8 cellular contexts compared by ENCODE assay signal in the genomic region with DNA sequence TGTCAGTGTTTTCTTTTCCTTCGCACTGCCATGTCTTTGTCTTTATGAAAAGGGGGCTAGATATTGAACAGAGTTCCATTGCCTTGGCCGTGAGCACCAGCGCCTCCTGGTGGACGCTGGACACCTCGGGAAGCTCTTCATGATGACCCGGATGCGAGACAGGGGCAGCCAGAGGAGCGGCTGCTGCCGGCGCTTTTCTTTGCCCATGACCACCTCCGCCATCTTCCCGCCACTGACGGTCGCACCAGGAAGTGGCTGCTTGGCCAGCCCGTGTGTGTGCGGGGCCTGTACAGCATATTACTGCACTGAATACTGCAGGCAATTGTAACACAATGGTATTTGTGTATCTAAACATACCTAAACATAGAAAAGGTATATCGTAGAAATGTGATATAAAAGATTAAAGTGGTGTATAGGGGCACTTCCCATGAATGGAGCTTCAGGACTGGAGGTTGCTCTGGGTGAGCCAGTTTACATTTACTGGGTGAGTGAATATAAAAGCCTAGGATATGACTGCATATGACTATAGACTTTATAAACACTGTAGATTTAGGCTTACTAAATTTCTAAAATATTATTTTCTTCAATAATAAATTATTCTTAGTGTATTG. TPM values are rescaled to one million over a fixed set of nuclear protein-coding genes. Genes with fewer than 3 reads are reported as not detected.
DNase-seq lines count a peak whose midpoint lies in the region; ATAC-seq and TF ChIP-seq lines count a peak whose summit lies in the region.

No MANE protein-coding gene starts in this region.

- no peaks in the 10 kb centered on the region for H3K36me3 Mint-ChIP-seq in Calu3 (ENCODE audit: insufficient read depth, unreplicated experiment)

- peak; percentile 19 for DNase-seq in Calu3
- peak; percentile 68 for DNase-seq in OCI-M1 (lab: John Stamatoyannopoulos, UW)
- DNase-seq in iris pigment epithelial cell (ENCODE audit: low read depth): peak; percentile 8
- DNase-seq in stomach: no peak
- DNase-seq in DMS153 (lab: John Stamatoyannopoulos, UW): no peak
- no peak for DNase-seq in SHP77 (lab: John Stamatoyannopoulos, UW)
- no peak for DNase-seq in mucosa of gallbladder (ENCODE audit: low spot score)

- CTCF ChIA-PET in Calu3 (lab: Charles Lee): no interaction called here

- no peak overlapping the region for H3K4me3 ChIP-seq in stomach

- no peaks in the 10 kb centered on the region for H3K4me1 ChIP-seq in stomach

- no peak overlapping the region for H3K27ac Mint-ChIP-seq in Calu3 (ENCODE audit: unreplicated experiment)

- no TSS peak for BruUV-seq in Calu3 (replicated peaks; lab: Mats Ljungman, UMichigan)

- H3K27ac ChIP-seq in stomach: no peak overlapping the region

- intact Hi-C loops in Calu3 (cut with micrococcal nuclease; ENCODE audit: unreplicated experiment) (no loop called here), stomach (cut with DNase I; ENCODE audit: low total_unique reads) (no loop called here)

- H3K27me3 Mint-ChIP-seq in Calu3 (ENCODE audit: unreplicated experiment): no peaks in the 10 kb centered on the region

- no peaks in the 10 kb centered on the region for H3K4me1 Mint-ChIP-seq in Calu3 (ENCODE audit: low read depth, unreplicated experiment)

- no peaks in the 10 kb centered on the region for H3K36me3 ChIP-seq in stomach

- TF ChIP-seq CTCF in Calu3 (IDR thresholded peaks at IDR 0.05; ENCODE audit: unreplicated experiment): peak; percentile 27
- peak in 2 of 7 experiments; percentile 21 to 26 for TF ChIP-seq CTCF in stomach (IDR thresholded peaks at IDR 0.05)

- no peak for TF ChIP-seq EP300 in stomach (IDR thresholded peaks at IDR 0.05)

- no peaks in the 10 kb centered on the region for H3K9me3 ChIP-seq in stomach

- H3K9me3 Mint-ChIP-seq in Calu3 (ENCODE audit: low read depth, unreplicated experiment): no peaks in the 10 kb centered on the region

- 73 to 81% (median 74%) methylated on average over 17 of the region's 17 CpGs for WGBS in stomach, 5 donors

- no peak overlapping the region for H3K4me3 Mint-ChIP-seq in Calu3 (ENCODE audit: low read depth, unreplicated experiment)

- no peaks in the 10 kb centered on the region for H3K27me3 ChIP-seq in stomach

- peak; percentile 62 for ATAC-seq in GM21526 (IDR thresholded peaks at IDR 0.05; ENCODE audit: low FRiP score, unreplicated experiment)

- TF ChIP-seq POLR2A in stomach (IDR thresholded peaks at IDR 0.05): no peak

RNA-seq across cellular contexts. Expression of gene GRIA2, which starts 15.8 kb away (rescaled TPM):
- total RNA-seq in Calu3 (2022) (not detected in 2 replicates), stomach (10 to 100 TPM in 1 of 5 donors, 1 to 10 TPM in 1, under 1 TPM in 1, not detected in 2; 0.43 to 15.2 (median 1.8) TPM), mucosa of gallbladder (0.32 TPM)
- under 1 TPM in 2 of 3 donors, not detected in 1; 0.06 to 0.18 TPM for polyA plus RNA-seq in stomach

Comparison
In these comparisons a context has a peak if more than half of its experiments do, and no peak if none do; other contexts are left out.
1. DNase-seq: peak in Calu3 (single experiment), OCI-M1 (single experiment) and iris pigment epithelial cell (single experiment); none in stomach (single experiment), DMS153 (single experiment), SHP77 (0 of 2) and mucosa of gallbladder (single experiment).